ENCODE assay signal across 1 cellular context in the genomic region with DNA sequence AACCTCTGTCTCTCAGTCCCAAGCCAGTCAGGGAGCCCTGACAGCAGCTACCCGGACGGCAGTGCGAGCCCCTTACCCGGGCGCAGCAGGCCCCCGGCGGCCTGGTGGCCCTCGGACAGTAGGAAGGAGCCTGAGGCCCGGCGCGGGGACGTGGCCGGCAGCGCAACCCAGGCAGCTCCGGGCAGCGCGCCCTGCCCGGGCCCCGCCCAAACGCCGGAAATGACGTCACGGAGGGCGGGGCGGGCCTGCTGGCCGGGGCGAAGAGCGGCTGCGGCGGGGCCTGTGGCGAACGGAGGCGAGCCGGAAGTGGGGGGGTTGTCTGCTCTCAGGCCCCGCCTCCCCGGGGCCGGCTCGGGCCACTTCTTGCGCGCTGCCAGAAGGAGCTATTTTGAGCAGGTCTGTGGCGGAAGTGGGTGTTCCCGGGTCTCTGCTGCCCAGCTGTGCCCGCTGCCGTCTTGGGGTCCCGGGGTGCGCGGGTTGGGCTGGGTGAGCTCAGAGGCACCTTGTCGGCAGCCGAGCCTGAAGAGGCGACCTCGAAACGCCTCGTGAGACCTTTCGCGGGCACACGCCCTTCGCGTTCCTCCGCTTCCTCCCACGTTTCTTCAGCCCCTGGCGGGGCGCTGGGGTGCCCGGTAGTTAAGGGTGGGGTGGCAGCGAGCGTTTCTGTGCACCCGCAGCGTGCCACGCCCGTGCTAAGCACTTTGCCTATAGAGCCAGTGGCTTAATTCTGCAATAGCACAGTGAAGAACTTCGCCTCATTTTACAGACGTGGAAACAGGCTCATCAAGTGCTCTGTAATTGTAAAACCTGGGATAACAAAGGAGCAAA.
TF ChIP-seq lines count a peak whose summit lies in the region.

C11orf24 (minus strand) TSS at position 193 of the 828 bp plus-strand sequence. CDS start 8,206 bp downstream, outside the sequence.

TF ChIP-seq in HepG2, 621 proteins besides CTCF, POLR2A, EP300 and RAD21 (continued from another document and continues in another):
- TF ChIP-seq KIAA2018 (CRISPR knock-in tag; IDR thresholded peaks at IDR 0.05; ENCODE audit: borderline replicate concordance) (peak; percentile 58; the same call in 1 of the 2 replicates), ZNF263 (CRISPR knock-in tag; IDR thresholded peaks at IDR 0.05) (no peak; the same call in 1 of the 2 replicates), ZNF672 (CRISPR knock-in tag; IDR thresholded peaks at IDR 0.05) (no peak), ZNF253 (CRISPR knock-in tag; IDR thresholded peaks at IDR 0.05; ENCODE audit: borderline replicate concordance) (no peak), ARNTL (CRISPR knock-in tag; IDR thresholded peaks at IDR 0.05) (peak; percentile 51), ZNF768 (CRISPR knock-in tag; IDR thresholded peaks at IDR 0.05) (no peak), NCOA1 (CRISPR knock-in tag; IDR thresholded peaks at IDR 0.05) (0 out of 2 replicates have a peak, but pooled peaks have one; percentile 51), TBP (CRISPR knock-in tag; IDR thresholded peaks at IDR 0.05) (no peak), SPEN (CRISPR knock-in tag; IDR thresholded peaks at IDR 0.05; ENCODE audit: low read depth) (peak; percentile 86), CCDC6 (CRISPR knock-in tag; IDR thresholded peaks at IDR 0.05) (peak; percentile 76), FOXA1 (IDR thresholded peaks at IDR 0.05) (no peak), FOXA1 (CRISPR knock-in tag; IDR thresholded peaks at IDR 0.05) (0 out of 2 replicates have a peak, but pooled peaks have one; percentile 0), ZNF121 (CRISPR knock-in tag; IDR thresholded peaks at IDR 0.05) (peak; percentile 55; the same call in 1 of the 2 replicates), HOXD1 (CRISPR knock-in tag; IDR thresholded peaks at IDR 0.05) (no peak), ZNF142 (CRISPR knock-in tag; IDR thresholded peaks at IDR 0.05) (peak; percentile 58; the same call in 1 of the 2 replicates), ZNF800 (CRISPR knock-in tag; IDR thresholded peaks at IDR 0.05) (peak; percentile 45; the same call in 1 of the 2 replicates), SRF (IDR thresholded peaks at IDR 0.05; ENCODE audit: low read depth, low read length) (no peak), ARID4A (CRISPR knock-in tag; IDR thresholded peaks at IDR 0.05; ENCODE audit: borderline replicate concordance) (peak; percentile 85), ZBTB20 (CRISPR knock-in tag; IDR thresholded peaks at IDR 0.05; ENCODE audit: borderline replicate concordance, low read depth) (0 out of 2 replicates have a peak, but pooled peaks have one; percentile 63)
- TF ChIP-seq, protein P1, sequence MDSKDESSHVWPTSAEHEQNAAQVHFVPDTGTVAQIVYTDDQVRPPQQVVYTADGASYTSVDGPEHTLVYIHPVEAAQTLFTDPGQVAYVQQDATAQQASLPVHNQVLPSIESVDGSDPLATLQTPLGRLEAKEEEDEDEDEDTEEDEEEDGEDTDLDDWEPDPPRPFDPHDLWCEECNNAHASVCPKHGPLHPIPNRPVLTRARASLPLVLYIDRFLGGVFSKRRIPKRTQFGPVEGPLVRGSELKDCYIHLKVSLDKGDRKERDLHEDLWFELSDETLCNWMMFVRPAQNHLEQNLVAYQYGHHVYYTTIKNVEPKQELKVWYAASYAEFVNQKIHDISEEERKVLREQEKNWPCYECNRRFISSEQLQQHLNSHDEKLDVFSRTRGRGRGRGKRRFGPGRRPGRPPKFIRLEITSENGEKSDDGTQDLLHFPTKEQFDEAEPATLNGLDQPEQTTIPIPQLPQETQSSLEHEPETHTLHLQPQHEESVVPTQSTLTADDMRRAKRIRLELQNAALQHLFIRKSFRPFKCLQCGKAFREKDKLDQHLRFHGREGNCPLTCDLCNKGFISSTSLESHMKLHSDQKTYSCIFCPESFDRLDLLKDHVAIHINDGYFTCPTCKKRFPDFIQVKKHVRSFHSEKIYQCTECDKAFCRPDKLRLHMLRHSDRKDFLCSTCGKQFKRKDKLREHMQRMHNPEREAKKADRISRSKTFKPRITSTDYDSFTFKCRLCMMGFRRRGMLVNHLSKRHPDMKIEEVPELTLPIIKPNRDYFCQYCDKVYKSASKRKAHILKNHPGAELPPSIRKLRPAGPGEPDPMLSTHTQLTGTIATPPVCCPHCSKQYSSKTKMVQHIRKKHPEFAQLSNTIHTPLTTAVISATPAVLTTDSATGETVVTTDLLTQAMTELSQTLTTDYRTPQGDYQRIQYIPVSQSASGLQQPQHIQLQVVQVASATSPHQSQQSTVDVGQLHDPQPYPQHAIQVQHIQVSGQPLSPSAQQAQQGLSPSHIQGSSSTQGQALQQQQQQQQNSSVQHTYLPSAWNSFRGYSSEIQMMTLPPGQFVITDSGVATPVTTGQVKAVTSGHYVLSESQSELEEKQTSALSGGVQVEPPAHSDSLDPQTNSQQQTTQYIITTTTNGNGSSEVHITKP (CRISPR knock-in tag; IDR thresholded peaks at IDR 0.05; ENCODE audit: low read depth) = no peak
